ENCODE assay signal across 1 cellular context in the genomic region with DNA sequence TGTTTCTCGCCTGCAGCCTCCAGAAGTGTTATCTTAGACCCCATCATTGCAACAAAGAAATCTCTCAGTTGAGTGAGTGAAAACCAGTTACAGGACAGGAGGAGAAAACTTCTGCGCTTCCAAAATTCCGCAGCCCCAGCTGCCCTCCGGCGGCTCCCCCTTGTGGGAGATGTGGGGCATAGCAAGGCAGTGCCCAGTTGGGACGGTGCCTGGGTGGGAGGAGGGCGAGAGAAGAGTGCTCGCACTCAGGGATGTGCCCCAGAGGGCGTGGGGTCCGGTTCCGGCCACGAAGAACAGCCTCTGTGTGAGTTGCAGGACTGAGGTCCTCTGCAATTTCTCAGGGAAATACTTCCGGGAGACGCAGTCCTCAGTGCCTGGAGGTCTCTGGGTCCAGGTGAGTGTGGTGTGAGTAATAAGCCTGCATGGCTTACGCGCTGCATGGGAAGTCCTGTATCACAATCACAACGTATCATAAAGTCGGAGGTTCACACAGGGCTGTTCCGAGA.
TF ChIP-seq lines count a peak whose summit lies in the region.

No MANE protein-coding gene starts in this region.

TF ChIP-seq in SK-N-SH, 30 proteins besides CTCF, POLR2A, EP300 and RAD21 (continued from another document):
- TF ChIP-seq NFIC (IDR thresholded peaks at IDR 0.05; ENCODE audit: borderline replicate concordance), result peak; percentile 55; the same call in 1 of the 2 replicates
- TF ChIP-seq SMC3 (IDR thresholded peaks at IDR 0.05; ENCODE audit: low read depth, low read length), result peak; percentile 96
- no peak for TF ChIP-seq SIN3A (IDR thresholded peaks at IDR 0.05; ENCODE audit: borderline replicate concordance, low read depth, low read length)
- TF ChIP-seq, protein P1, sequence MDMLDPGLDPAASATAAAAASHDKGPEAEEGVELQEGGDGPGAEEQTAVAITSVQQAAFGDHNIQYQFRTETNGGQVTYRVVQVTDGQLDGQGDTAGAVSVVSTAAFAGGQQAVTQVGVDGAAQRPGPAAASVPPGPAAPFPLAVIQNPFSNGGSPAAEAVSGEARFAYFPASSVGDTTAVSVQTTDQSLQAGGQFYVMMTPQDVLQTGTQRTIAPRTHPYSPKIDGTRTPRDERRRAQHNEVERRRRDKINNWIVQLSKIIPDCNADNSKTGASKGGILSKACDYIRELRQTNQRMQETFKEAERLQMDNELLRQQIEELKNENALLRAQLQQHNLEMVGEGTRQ (IDR thresholded peaks at IDR 0.05; ENCODE audit: borderline replicate concordance, low read depth, low read length), result no peak
- TF ChIP-seq, protein P2, sequence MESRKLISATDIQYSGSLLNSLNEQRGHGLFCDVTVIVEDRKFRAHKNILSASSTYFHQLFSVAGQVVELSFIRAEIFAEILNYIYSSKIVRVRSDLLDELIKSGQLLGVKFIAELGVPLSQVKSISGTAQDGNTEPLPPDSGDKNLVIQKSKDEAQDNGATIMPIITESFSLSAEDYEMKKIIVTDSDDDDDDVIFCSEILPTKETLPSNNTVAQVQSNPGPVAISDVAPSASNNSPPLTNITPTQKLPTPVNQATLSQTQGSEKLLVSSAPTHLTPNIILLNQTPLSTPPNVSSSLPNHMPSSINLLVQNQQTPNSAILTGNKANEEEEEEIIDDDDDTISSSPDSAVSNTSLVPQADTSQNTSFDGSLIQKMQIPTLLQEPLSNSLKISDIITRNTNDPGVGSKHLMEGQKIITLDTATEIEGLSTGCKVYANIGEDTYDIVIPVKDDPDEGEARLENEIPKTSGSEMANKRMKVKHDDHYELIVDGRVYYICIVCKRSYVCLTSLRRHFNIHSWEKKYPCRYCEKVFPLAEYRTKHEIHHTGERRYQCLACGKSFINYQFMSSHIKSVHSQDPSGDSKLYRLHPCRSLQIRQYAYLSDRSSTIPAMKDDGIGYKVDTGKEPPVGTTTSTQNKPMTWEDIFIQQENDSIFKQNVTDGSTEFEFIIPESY (IDR thresholded peaks at IDR 0.05; ENCODE audit: borderline replicate concordance, low read depth), result no peak
